In genomic region chr14:65936342-65936741, GRCh38 we compare ENCODE assay signal across 22 cellular contexts.
A peak's percentile ranks its signal among the peaks of the same experiment; 100 is the strongest.
DNase-seq lines count a peak whose midpoint lies in the region; ATAC-seq and TF ChIP-seq lines count a peak whose summit lies in the region.
"Had no signal": no experiment of that assay in that cellular context is flagged by ENCODE, and none has a peak within 500 bp of the region (broad histone marks: within the 10 kb centered on the region; RNA-seq: fewer than 3 reads in every experiment).

No MANE protein-coding gene starts in this region.

- no peak for ATAC-seq in activated T-cell treated with anti-CD3 and anti-CD28 coated beads, Interleukin-2, amount 50 U/mL, for 72 hours (replicated peaks in 1 of 2)
- ATAC-seq in T-helper 17 cell = no peak
- no peak for ATAC-seq in activated naive CD8-positive, alpha-beta T cell treated with anti-CD3 and anti-CD28 coated beads, Interleukin-2, amount 50 U/mL, for 24 hours
- ATAC-seq: CD8-positive, alpha-beta T cell had no signal

- H3K9me3 Mint-ChIP-seq in activated T-cell treated with anti-CD3 and anti-CD28 coated beads, Interleukin-2, amount 50 U/mL, for 72 hours = peaks cover 8 to 13% of the 10 kb centered on the region in 2 donors
- H3K9me3 Mint-ChIP-seq in activated naive CD8-positive, alpha-beta T cell treated with anti-CD3 and anti-CD28 coated beads, Interleukin-2, amount 50 U/mL, for 24 hours = peaks cover 19% of the 10 kb centered on the region

- H3K4me1 Mint-ChIP-seq in activated T-cell treated with anti-CD3 and anti-CD28 coated beads, Interleukin-2, amount 50 U/mL, for 72 hours (ENCODE audit: low read depth) = peaks cover 40% of the 10 kb centered on the region
- peaks cover 31% of the 10 kb centered on the region for H3K4me1 Mint-ChIP-seq in T-helper 17 cell
- peaks cover 44% of the 10 kb centered on the region for H3K4me1 Mint-ChIP-seq in activated naive CD8-positive, alpha-beta T cell treated with anti-CD3 and anti-CD28 coated beads, Interleukin-2, amount 50 U/mL, for 24 hours

- no peaks in the 10 kb centered on the region for H3K27me3 Mint-ChIP-seq in activated T-cell treated with anti-CD3 and anti-CD28 coated beads, Interleukin-2, amount 50 U/mL, for 72 hours (ENCODE audit: low read depth)
- no peaks in the 10 kb centered on the region for H3K27me3 Mint-ChIP-seq in T-helper 17 cell
- H3K27me3 Mint-ChIP-seq in activated naive CD8-positive, alpha-beta T cell treated with anti-CD3 and anti-CD28 coated beads, Interleukin-2, amount 50 U/mL, for 24 hours = no peaks in the 10 kb centered on the region

- peaks cover 9 to 16% of the 10 kb centered on the region in 2 donors for H3K36me3 Mint-ChIP-seq in activated T-cell treated with anti-CD3 and anti-CD28 coated beads, Interleukin-2, amount 50 U/mL, for 72 hours (ENCODE audit: insufficient read depth in 2 of 2)
- no peaks in the 10 kb centered on the region for H3K36me3 Mint-ChIP-seq in T-helper 17 cell (ENCODE audit: low read depth)
- peaks cover 1% of the 10 kb centered on the region for H3K36me3 Mint-ChIP-seq in activated naive CD8-positive, alpha-beta T cell treated with anti-CD3 and anti-CD28 coated beads, Interleukin-2, amount 50 U/mL, for 24 hours (ENCODE audit: low read depth)
- H3K36me3 Mint-ChIP-seq: CD8-positive, alpha-beta T cell had no signal

- no peak overlapping the region for H3K27ac Mint-ChIP-seq in activated T-cell treated with anti-CD3 and anti-CD28 coated beads, Interleukin-2, amount 50 U/mL, for 72 hours
- peak overlapping the region; percentile 0 for H3K27ac Mint-ChIP-seq in T-helper 17 cell
- H3K27ac Mint-ChIP-seq in activated naive CD8-positive, alpha-beta T cell treated with anti-CD3 and anti-CD28 coated beads, Interleukin-2, amount 50 U/mL, for 24 hours = peak overlapping the region; percentile 90

- TF ChIP-seq CTCF in GM13976 (IDR thresholded peaks at IDR 0.05; ENCODE audit: borderline replicate concordance, control extremely low read depth, extremely low read depth, insufficient read depth, missing control alignments) = no peak

- peak overlapping the region; percentile 18 to 74 for H3K4me3 Mint-ChIP-seq in activated T-cell treated with anti-CD3 and anti-CD28 coated beads, Interleukin-2, amount 50 U/mL, for 72 hours
- H3K4me3 Mint-ChIP-seq in T-helper 17 cell = no peak overlapping the region
- H3K4me3 Mint-ChIP-seq in activated naive CD8-positive, alpha-beta T cell treated with anti-CD3 and anti-CD28 coated beads, Interleukin-2, amount 50 U/mL, for 24 hours = no peak overlapping the region
- H3K4me3 Mint-ChIP-seq: CD8-positive, alpha-beta T cell had no signal

- in situ Hi-C loops in GM13976 (cut with MboI; ENCODE audit: low sequenced_read_pairs, unreplicated experiment) = no loop called here

- no peaks in the 10 kb centered on the region for H3K9me3 ChIP-seq in T-helper 17 cell (ENCODE audit: control insufficient read depth, low read length, poor library complexity, severe bottlenecking)
- H3K9me3 ChIP-seq: Caco-2, Peyer's patch had no signal

- DNase-seq in activated T-cell treated with anti-CD3 and anti-CD28 coated beads, Interleukin-2, amount 50 U/mL, for 72 hours = no peak
- DNase-seq in activated T-cell treated with anti-CD3 and anti-CD28 coated beads, Interleukin-2, amount 50 U/mL, for 1 hour = no peak
- DNase-seq in NCI-H226 (peak; percentile 42), T-helper 17 cell (no peak), GM13976 (ENCODE audit: low spot score) (no peak), GM19238 (ENCODE audit: insufficient read length, low spot score) (no peak)
- no peak for DNase-seq in activated naive CD8-positive, alpha-beta T cell treated with anti-CD3 and anti-CD28 coated beads, Interleukin-2, amount 50 U/mL, for 24 hours
- no peak for DNase-seq in stimulated activated CD4-positive, alpha-beta T cell treated with anti-CD3 and anti-CD28 coated beads, Interleukin-4, amount 100 ng/mL, for 24 hours
- DNase-seq: C1 segment of cervical spinal cord; Caco-2; CD8-positive, alpha-beta T cell; DMS 273 treated with DMSO at 0.1 percent for 48 hours; DMS79 treated with DMSO at 0.1 percent for 48 hours; GF-D8; HCEC 1CT; KBM-7; NCI-H2029; NCI-H2227 treated with DMSO at 0.1 percent for 48 hours; NCI-H510A; NCI-H69; Peyer's patch; SHP77 treated with DMSO at 0.1 percent for 48 hours had no signal

Comparison
In these comparisons a context has a peak if more than half of its experiments do, and no peak if none do; other contexts are left out.
1. H3K4me3 Mint-ChIP-seq: peak in activated T-cell treated with anti-CD3 and anti-CD28 coated beads, Interleukin-2, amount 50 U/mL, for 72 hours (2 of 2); none in T-helper 17 cell (single experiment) and activated naive CD8-positive, alpha-beta T cell treated with anti-CD3 and anti-CD28 coated beads, Interleukin-2, amount 50 U/mL, for 24 hours (single experiment).